ENCODE assay signal across 8 cellular contexts in the genomic region with DNA sequence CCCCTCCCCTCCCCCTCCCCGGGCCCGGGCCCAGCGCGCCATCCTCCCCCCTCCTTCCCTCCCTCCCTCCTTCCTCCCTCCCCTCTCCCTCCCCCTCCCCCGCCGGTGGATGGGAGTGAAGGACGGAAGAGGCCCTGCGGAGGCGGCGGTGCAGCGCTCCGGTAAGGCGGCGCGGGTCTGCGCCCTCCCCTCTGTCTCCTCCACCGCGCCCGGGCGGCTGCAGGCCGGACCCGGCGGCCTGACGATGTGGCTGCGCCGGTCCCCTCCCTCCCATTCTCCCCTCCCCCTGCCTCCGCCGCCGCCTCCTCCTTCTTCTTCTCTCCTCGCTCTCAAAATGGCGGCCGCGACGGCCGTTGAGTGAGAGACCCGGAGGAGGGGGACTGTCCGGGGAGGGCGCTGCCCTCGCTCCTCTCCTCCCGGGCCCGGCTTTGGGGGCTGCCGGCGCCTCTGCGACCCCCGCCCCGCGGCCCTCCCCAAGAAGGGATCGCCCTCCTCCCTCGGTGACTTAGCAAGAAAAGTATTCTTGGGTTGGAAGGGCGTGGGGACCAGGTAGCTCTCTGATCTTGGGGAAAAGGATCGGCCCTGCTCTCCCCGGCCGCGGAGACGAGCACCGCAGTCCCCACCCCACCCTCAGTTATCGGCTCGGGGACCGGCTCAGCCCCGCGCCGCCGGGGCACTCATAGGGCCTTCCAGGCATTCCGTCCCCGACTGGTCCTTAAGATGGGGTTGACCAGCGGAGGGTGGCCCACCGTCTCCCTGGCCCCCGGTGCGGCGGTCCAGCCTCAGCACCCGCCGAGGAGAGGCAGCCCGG. TPM values are rescaled to one million over a fixed set of nuclear protein-coding genes. Genes with fewer than 3 reads are reported as not detected.
DNase-seq lines count a peak whose midpoint lies in the region; ATAC-seq and TF ChIP-seq lines count a peak whose summit lies in the region.

No MANE protein-coding gene starts in this region.

- peak; percentile 66 for ATAC-seq in CD8-positive, alpha-beta T cell
- ATAC-seq in GM19463 (IDR thresholded peaks at IDR 0.05; ENCODE audit: unreplicated experiment) (peak; percentile 38), Panc1 (peak; percentile 74)
- peak; percentile 79 for ATAC-seq in naive thymus-derived CD4-positive, alpha-beta T cell
- peak; percentile 61 to 67 for ATAC-seq in stimulated activated naive B cell treated with anti-CD40 and anti-IgM and Interleukin-4, amounts not matched to agents 10 μg/mL and 1 μg/mL and 100 μg/mL, for 72 hours (replicated peaks)

- H3K36me3 ChIP-seq in CD8-positive, alpha-beta T cell (ENCODE audit: insufficient read depth, low read length): no peaks in the 10 kb centered on the region
- peaks cover 7% of the 10 kb centered on the region for H3K36me3 ChIP-seq in Panc1 (ENCODE audit: control insufficient read depth, insufficient read depth, low read length)
- H3K36me3 ChIP-seq in naive thymus-derived CD4-positive, alpha-beta T cell (ENCODE audit: control insufficient read depth in 2 of 3, insufficient read depth in 3 of 3, low read length in 3 of 3): peaks cover 0 to 11% (median 0%) of the 10 kb centered on the region in 3 experiments

- no peaks in the 10 kb centered on the region for H3K9me3 Mint-ChIP-seq in CD8-positive, alpha-beta T cell
- no peaks in the 10 kb centered on the region for H3K9me3 Mint-ChIP-seq in activated T-helper 1 cell treated with anti-CD3 and anti-CD28 coated beads, Interleukin-12 subunit alpha, Interleukin-12 subunit beta, Interleukin-2, Interleukin-4 antibody, amounts not matched to agents 30 ng/mL and 10 ng/mL and 1 ng/mL, durations not matched to agents 14 hours and 24 hours and 36 hours
- H3K9me3 Mint-ChIP-seq in naive thymus-derived CD4-positive, alpha-beta T cell: no peaks in the 10 kb centered on the region
- H3K9me3 Mint-ChIP-seq in stimulated activated naive B cell treated with anti-CD40 and anti-IgM and Interleukin-4, amounts not matched to agents 10 μg/mL and 1 μg/mL and 100 μg/mL, for 72 hours: no peaks in the 10 kb centered on the region

- H3K4me1 Mint-ChIP-seq in CD8-positive, alpha-beta T cell (ENCODE audit: low read depth): peaks cover 42% of the 10 kb centered on the region
- H3K4me1 Mint-ChIP-seq in activated T-helper 1 cell treated with anti-CD3 and anti-CD28 coated beads, Interleukin-12 subunit alpha, Interleukin-12 subunit beta, Interleukin-2, Interleukin-4 antibody, amounts not matched to agents 30 ng/mL and 10 ng/mL and 1 ng/mL, durations not matched to agents 14 hours and 24 hours and 36 hours (ENCODE audit: low read depth): peaks cover 37% of the 10 kb centered on the region
- peaks cover 27 to 47% (median 35%) of the 10 kb centered on the region in 7 donors for H3K4me1 Mint-ChIP-seq in naive thymus-derived CD4-positive, alpha-beta T cell
- peaks cover 16 to 27% of the 10 kb centered on the region in 2 donors for H3K4me1 Mint-ChIP-seq in stimulated activated naive B cell treated with anti-CD40 and anti-IgM and Interleukin-4, amounts not matched to agents 10 μg/mL and 1 μg/mL and 100 μg/mL, for 72 hours

- no peaks in the 10 kb centered on the region for H3K27me3 Mint-ChIP-seq in CD8-positive, alpha-beta T cell (ENCODE audit: low read depth)
- H3K27me3 Mint-ChIP-seq in activated T-helper 1 cell treated with anti-CD3 and anti-CD28 coated beads, Interleukin-12 subunit alpha, Interleukin-12 subunit beta, Interleukin-2, Interleukin-4 antibody, amounts not matched to agents 30 ng/mL and 10 ng/mL and 1 ng/mL, durations not matched to agents 14 hours and 24 hours and 36 hours (ENCODE audit: insufficient read depth): no peaks in the 10 kb centered on the region
- H3K27me3 Mint-ChIP-seq in naive thymus-derived CD4-positive, alpha-beta T cell: peaks cover 0 to under 1% (median 0%) of the 10 kb centered on the region in 5 donors
- H3K27me3 Mint-ChIP-seq in stimulated activated naive B cell treated with anti-CD40 and anti-IgM and Interleukin-4, amounts not matched to agents 10 μg/mL and 1 μg/mL and 100 μg/mL, for 72 hours: no peaks in the 10 kb centered on the region

- H3K9me3 ChIP-seq in CD8-positive, alpha-beta T cell (ENCODE audit: low read length): no peaks in the 10 kb centered on the region
- H3K9me3 ChIP-seq in Panc1 (ENCODE audit: control insufficient read depth, insufficient read depth, low read depth, low read length): no peaks in the 10 kb centered on the region
- H3K9me3 ChIP-seq in naive thymus-derived CD4-positive, alpha-beta T cell (ENCODE audit: control insufficient read depth in 2 of 3, low read length in 3 of 3): no peaks in the 10 kb centered on the region

- intact Hi-C loops in CD8-positive, alpha-beta T cell (cut with DNase I, micrococcal nuclease): loop anchor here (1.0 to 5.0 kb wide), 7 partner anchors 38 to 1773 kb away; partner anchors contain the start of genes MNT (in 2 of the 2), METTL16 (in 1 of the 2) and UBE2G1 (in 1 of the 2)
- intact Hi-C loops in Panc1 (cut with micrococcal nuclease; ENCODE audit: unreplicated experiment): no loop called here
- intact Hi-C loops in activated T-helper 1 cell treated with anti-CD3 and anti-CD28 coated beads, Interleukin-12 subunit alpha, Interleukin-12 subunit beta, Interleukin-2, Interleukin-4 antibody, amounts not matched to agents 30 ng/mL and 10 ng/mL and 1 ng/mL, durations not matched to agents 14 hours and 24 hours and 36 hours (cut with micrococcal nuclease): loop anchor here (1.0 to 5.0 kb wide), 5 partner anchors 81 to 257 kb away; partner anchors contain the start of genes CLUH, METTL16, SGSM2 and TSR1
- intact Hi-C loops in naive thymus-derived CD4-positive, alpha-beta T cell (cut with micrococcal nuclease): loop anchor here (1.0 to 10.0 kb wide), 9 partner anchors 33 to 1368 kb away; partner anchors contain the start of genes CLUH (in 2 of the 2), METTL16 (in 2 of the 2), ATP2A3 (in 1 of the 2) and CTNS (in 1 of the 2)

- peaks cover 32% of the 10 kb centered on the region for H3K4me1 ChIP-seq in CD8-positive, alpha-beta T cell (ENCODE audit: insufficient read depth, low read length)
- H3K4me1 ChIP-seq in Panc1 (ENCODE audit: control insufficient read depth, insufficient read depth, low read length): peaks cover 21% of the 10 kb centered on the region
- peaks cover 29 to 34% of the 10 kb centered on the region in 2 donors for H3K4me1 ChIP-seq in naive thymus-derived CD4-positive, alpha-beta T cell (ENCODE audit: control insufficient read depth in 2 of 2, insufficient read depth in 2 of 2, low read length in 2 of 2)

- CTCF ChIA-PET in CD8-positive, alpha-beta T cell (lab: Charles Lee): interaction anchor here (0.6 kb wide), 1 partner anchor 80 kb away, joined by 3 read pairs; no protein-coding TSS in a partner anchor
- CTCF ChIA-PET in Panc1 (lab: Charles Lee): no interaction called here
- CTCF ChIA-PET in naive thymus-derived CD4-positive, alpha-beta T cell (lab: Charles Lee): interaction anchor here (0.6 to 1.2 kb wide), 3 partner anchors 68 to 439 kb away, joined by 3 to 4 read pairs (median 4); no protein-coding TSS in a partner anchor

- peak overlapping the region; percentile 87 for H3K4me3 Mint-ChIP-seq in CD8-positive, alpha-beta T cell
- peak overlapping the region; percentile 96 for H3K4me3 Mint-ChIP-seq in activated T-helper 1 cell treated with anti-CD3 and anti-CD28 coated beads, Interleukin-12 subunit alpha, Interleukin-12 subunit beta, Interleukin-2, Interleukin-4 antibody, amounts not matched to agents 30 ng/mL and 10 ng/mL and 1 ng/mL, durations not matched to agents 14 hours and 24 hours and 36 hours
- H3K4me3 Mint-ChIP-seq in naive thymus-derived CD4-positive, alpha-beta T cell: peak overlapping the region; percentile 87 to 97 (median 92)
- H3K4me3 Mint-ChIP-seq in stimulated activated naive B cell treated with anti-CD40 and anti-IgM and Interleukin-4, amounts not matched to agents 10 μg/mL and 1 μg/mL and 100 μg/mL, for 72 hours: peak overlapping the region; percentile 86 to 89

- BruUV-seq in Panc1 (replicated peaks; lab: Mats Ljungman, UMichigan): no TSS peak

- H3K4me3 ChIP-seq in CD8-positive, alpha-beta T cell (ENCODE audit: low read depth, low read length): peak overlapping the region; percentile 96
- peak overlapping the region; percentile 84 to 93 for H3K4me3 ChIP-seq in Panc1 (ENCODE audit: low read depth in 2 of 2, low read length in 2 of 2)
- H3K4me3 ChIP-seq in naive thymus-derived CD4-positive, alpha-beta T cell (ENCODE audit: low read length): peak overlapping the region; percentile 67

- no peak for TF ChIP-seq CTCF in CD8-positive, alpha-beta T cell (IDR thresholded peaks at IDR 0.05)
- TF ChIP-seq CTCF in Panc1 (IDR thresholded peaks at IDR 0.05): no peak

- H3K27ac ChIP-seq in CD8-positive, alpha-beta T cell (ENCODE audit: low read depth, low read length): peak overlapping the region; percentile 86
- H3K27ac ChIP-seq in Panc1 (ENCODE audit: low read length): peak overlapping the region; percentile 88
- H3K27ac ChIP-seq in naive thymus-derived CD4-positive, alpha-beta T cell (ENCODE audit: low read depth, low read length): peak overlapping the region; percentile 90

- POLR2A ChIA-PET in CD8-positive, alpha-beta T cell (lab: Charles Lee): interaction anchor here (0.6 to 2.6 kb wide), 4 partner anchors 24 to 193 kb away, joined by 3 to 10 read pairs (median 4); partner anchors contain the start of gene METTL16
- POLR2A ChIA-PET in Panc1 (lab: Charles Lee): interaction anchor here (0.6 kb wide), 1 partner anchor 47 kb away, joined by 3 read pairs; no protein-coding TSS in a partner anchor
- POLR2A ChIA-PET in naive thymus-derived CD4-positive, alpha-beta T cell (lab: Charles Lee): interaction anchor here (0.9 to 1.7 kb wide), 8 partner anchors 12 to 83 kb away, joined by 3 to 10 read pairs (median 4); partner anchors contain the start of gene METTL16

- in situ Hi-C loops in Panc1 (cut with HindIII; ENCODE audit: low pct_unique_long_range_greater_than_20kb, low sequenced_read_pairs): no loop called here

- peak; percentile 69 to 90 (median 79) for DNase-seq in CD8-positive, alpha-beta T cell
- peak; percentile 46 for DNase-seq in HPDE6-E6E7 (ENCODE audit: extremely low spot score)
- DNase-seq in Panc1 (ENCODE audit: low read depth, low spot score): no peak
- peak; percentile 72 for DNase-seq in activated T-helper 1 cell treated with anti-CD3 and anti-CD28 coated beads, Interleukin-12 subunit alpha, Interleukin-12 subunit beta, Interleukin-2, Interleukin-4 antibody, amounts not matched to agents 30 ng/mL and 10 ng/mL and 1 ng/mL, durations not matched to agents 14 hours and 24 hours and 36 hours (ENCODE audit: low spot score)
- peak; percentile 76 for DNase-seq in fibroblast of gingiva (ENCODE audit: low read depth)
- peak in 8 of 9 donors; percentile 73 to 91 (median 88) for DNase-seq in naive thymus-derived CD4-positive, alpha-beta T cell
- peak; percentile 70 for DNase-seq in stimulated activated naive B cell treated with anti-CD40 and anti-IgM and Interleukin-4, amounts not matched to agents 10 μg/mL and 1 μg/mL and 100 μg/mL, for 72 hours

- H3K36me3 Mint-ChIP-seq in CD8-positive, alpha-beta T cell: peaks cover 3% of the 10 kb centered on the region
- H3K36me3 Mint-ChIP-seq in activated T-helper 1 cell treated with anti-CD3 and anti-CD28 coated beads, Interleukin-12 subunit alpha, Interleukin-12 subunit beta, Interleukin-2, Interleukin-4 antibody, amounts not matched to agents 30 ng/mL and 10 ng/mL and 1 ng/mL, durations not matched to agents 14 hours and 24 hours and 36 hours (ENCODE audit: low read depth): peaks cover 10% of the 10 kb centered on the region
- H3K36me3 Mint-ChIP-seq in naive thymus-derived CD4-positive, alpha-beta T cell: peaks cover 0 to 9% (median 4%) of the 10 kb centered on the region in 5 donors
- H3K36me3 Mint-ChIP-seq in stimulated activated naive B cell treated with anti-CD40 and anti-IgM and Interleukin-4, amounts not matched to agents 10 μg/mL and 1 μg/mL and 100 μg/mL, for 72 hours: peaks cover 7 to 12% of the 10 kb centered on the region in 2 donors

- no peaks in the 10 kb centered on the region for H3K27me3 ChIP-seq in CD8-positive, alpha-beta T cell (ENCODE audit: insufficient read depth, low read length)
- no peaks in the 10 kb centered on the region for H3K27me3 ChIP-seq in Panc1 (ENCODE audit: control insufficient read depth, insufficient read depth, low read length)
- no peaks in the 10 kb centered on the region for H3K27me3 ChIP-seq in naive thymus-derived CD4-positive, alpha-beta T cell (ENCODE audit: control insufficient read depth in 2 of 2, insufficient read depth in 2 of 2, low read length in 2 of 2)

- H3K27ac Mint-ChIP-seq in CD8-positive, alpha-beta T cell: peak overlapping the region; percentile 90
- H3K27ac Mint-ChIP-seq in activated T-helper 1 cell treated with anti-CD3 and anti-CD28 coated beads, Interleukin-12 subunit alpha, Interleukin-12 subunit beta, Interleukin-2, Interleukin-4 antibody, amounts not matched to agents 30 ng/mL and 10 ng/mL and 1 ng/mL, durations not matched to agents 14 hours and 24 hours and 36 hours: peak overlapping the region; percentile 94
- H3K27ac Mint-ChIP-seq in naive thymus-derived CD4-positive, alpha-beta T cell: peak overlapping the region; percentile 85 to 96 (median 92)
- peak overlapping the region; percentile 67 for H3K27ac Mint-ChIP-seq in stimulated activated naive B cell treated with anti-CD40 and anti-IgM and Interleukin-4, amounts not matched to agents 10 μg/mL and 1 μg/mL and 100 μg/mL, for 72 hours

RNA-seq across cellular contexts. Expression of gene PAFAH1B1, which starts 0.6 kb away (rescaled TPM):
- 100 to 1,000 TPM; 139 to 157 TPM for total RNA-seq in CD8-positive, alpha-beta T cell
- 120 TPM for total RNA-seq in Panc1 (2021; ENCODE audit: unreplicated experiment)
- 65.0 TPM for polyA plus RNA-seq in Panc1 (2012; ENCODE audit: insufficient read length)
- 167 TPM in 2 replicates for total RNA-seq in activated T-helper 1 cell treated with anti-CD3 and anti-CD28 coated beads, Interleukin-12 subunit alpha, Interleukin-12 subunit beta, Interleukin-2, Interleukin-4 antibody, amounts not matched to agents 30 ng/mL and 10 ng/mL and 1 ng/mL, durations not matched to agents 14 hours and 24 hours and 36 hours
- total RNA-seq in naive thymus-derived CD4-positive, alpha-beta T cell: 100 to 1,000 TPM; 112 to 156 (median 140) TPM
- 10 to 100 TPM; 15.8 to 16.8 TPM for polyA plus RNA-seq in naive thymus-derived CD4-positive, alpha-beta T cell
